In genomic region chr17:49910094-49910857, GRCh38 we compare ENCODE assay signal across 10 cellular contexts. TPM values are rescaled to one million over a fixed set of nuclear protein-coding genes. Genes with fewer than 3 reads are reported as not detected.
DNase-seq lines count a peak whose midpoint lies in the region; ATAC-seq and TF ChIP-seq lines count a peak whose summit lies in the region.
"Had no signal": no experiment of that assay in that cellular context is flagged by ENCODE, and none has a peak within 500 bp of the region (broad histone marks: within the 10 kb centered on the region; RNA-seq: fewer than 3 reads in every experiment).

No MANE protein-coding gene starts in this region.

- H3K27me3 ChIP-seq in ACC112 (ENCODE audit: insufficient read depth, low read length), result peaks cover 38% of the 10 kb centered on the region
- peaks cover 49% of the 10 kb centered on the region for H3K27me3 ChIP-seq in effector memory CD4-positive, alpha-beta T cell (replicated peaks; ENCODE audit: control insufficient read depth, insufficient read depth, low read length, poor library complexity, severe bottlenecking)
- H3K27me3 ChIP-seq in neural progenitor cell, result peaks cover 98% of the 10 kb centered on the region

- no peaks in the 10 kb centered on the region for H4K20me1 ChIP-seq in neural progenitor cell (ENCODE audit: low read depth)

- no peaks in the 10 kb centered on the region for H3K36me3 Mint-ChIP-seq in neural progenitor cell

- peaks cover 61% of the 10 kb centered on the region for H3K27me3 Mint-ChIP-seq in neural progenitor cell (ENCODE audit: insufficient read depth, low read depth)

- TF ChIP-seq CTCF in neural progenitor cell (IDR thresholded peaks at IDR 0.05), result no peak

- peaks cover 26% of the 10 kb centered on the region for H3F3A ChIP-seq in neural progenitor cell (ENCODE audit: low read depth)

- peak; percentile 77 for DNase-seq in NCI-H69 (lab: John Stamatoyannopoulos, UW)
- no peak for DNase-seq in effector memory CD4-positive, alpha-beta T cell
- peak; percentile 71 for DNase-seq in neural progenitor cell (ENCODE audit: low spot score)
- DNase-seq in T1000 (lab: John Stamatoyannopoulos, UW), result no peak
- DNase-seq in HT-29 (ENCODE audit: low spot score), result no peak
- no peak for DNase-seq in amniotic stem cell (lab: John Stamatoyannopoulos, UW)
- DNase-seq: MV-4-11 had no signal

- peaks cover 12% of the 10 kb centered on the region for H3K4me1 ChIP-seq in ACC112 (ENCODE audit: control insufficient read depth, insufficient read depth, low read length, unreplicated experiment)
- H3K4me1 ChIP-seq in effector memory CD4-positive, alpha-beta T cell (ENCODE audit: control insufficient read depth, insufficient read depth, low read length, poor library complexity, severe bottlenecking), result peaks cover 6% of the 10 kb centered on the region
- H3K4me1 ChIP-seq in neural progenitor cell, result peaks cover 57% of the 10 kb centered on the region

- peak overlapping the region; percentile 76 for H3K4me2 ChIP-seq in neural progenitor cell

- peak overlapping the region; percentile 78 for H3K4me3 Mint-ChIP-seq in neural progenitor cell

- H3K4me1 Mint-ChIP-seq in neural progenitor cell, result peaks cover 16% of the 10 kb centered on the region

- no peaks in the 10 kb centered on the region for H3K9me3 ChIP-seq in effector memory CD4-positive, alpha-beta T cell (ENCODE audit: control insufficient read depth, low read length)
- H3K9me3 ChIP-seq in neural progenitor cell (ENCODE audit: low read depth), result no peaks in the 10 kb centered on the region

- H3K27ac ChIP-seq in ACC112 (ENCODE audit: low read depth, low read length) (no peak overlapping the region), neural progenitor cell (no peak overlapping the region)
- no peak overlapping the region for H3K27ac ChIP-seq in effector memory CD4-positive, alpha-beta T cell (ENCODE audit: insufficient read depth, low read length, poor library complexity, severe bottlenecking)

- H3K79me2 ChIP-seq in ACC112 (ENCODE audit: control insufficient read depth, insufficient read depth, low read length, unreplicated experiment) (no peaks in the 10 kb centered on the region), neural progenitor cell (ENCODE audit: low read depth) (no peaks in the 10 kb centered on the region)

- peaks cover 2% of the 10 kb centered on the region for H3K9me3 Mint-ChIP-seq in neural progenitor cell

- H3K36me3 ChIP-seq in ACC112 (ENCODE audit: insufficient read depth, low read length) (no peaks in the 10 kb centered on the region), neural progenitor cell (no peaks in the 10 kb centered on the region)
- H3K36me3 ChIP-seq in effector memory CD4-positive, alpha-beta T cell (ENCODE audit: control insufficient read depth, insufficient read depth, low read length), result no peaks in the 10 kb centered on the region

- H3K4me3 ChIP-seq in ACC112 (ENCODE audit: low read depth, low read length) (peak overlapping the region; percentile 59; the same call in 1 of the 2 replicates), neural progenitor cell (peak overlapping the region; percentile 48)
- H3K4me3 ChIP-seq in effector memory CD4-positive, alpha-beta T cell (ENCODE audit: insufficient read depth, low read depth, low read length, poor library complexity, severe bottlenecking), result peak overlapping the region; percentile 17

- H2AFZ ChIP-seq in ACC112 (ENCODE audit: low read length, unreplicated experiment) (no peak overlapping the region), neural progenitor cell (replicated peaks) (peak overlapping the region; percentile 41)

- ATAC-seq in HG02970 (IDR thresholded peaks at IDR 0.05; ENCODE audit: low FRiP score, unreplicated experiment), result no peak

- no peak overlapping the region for H3K9ac ChIP-seq in neural progenitor cell

- H3K27ac Mint-ChIP-seq in neural progenitor cell, result no peak overlapping the region

RNA-seq across cellular contexts. Expression of gene DLX4, which starts 58.7 kb away (rescaled TPM):
- 0.53 TPM in 1 of 2 replicates, not detected in the other for total RNA-seq in neural progenitor cell (ENCODE audit: low replicate concordance)
- 0.51 and 1.1 TPM in 2 replicates for total RNA-seq in HT-29 (2014; rRNA removed; shearing (Covaris generic))
- total RNA-seq: glomerular endothelial cell had no signal

Comparison
In these comparisons a context has a peak if more than half of its experiments do, and no peak if none do; other contexts are left out.
1. DNase-seq: peak in NCI-H69 (single experiment) and neural progenitor cell (single experiment); none in effector memory CD4-positive, alpha-beta T cell (0 of 3), T1000 (single experiment), HT-29 (single experiment) and amniotic stem cell (single experiment).
2. Peak in every context shown above with its lines, with median percentiles within 50 percentile points of each other: H3K4me3 ChIP-seq.